8 cellular contexts compared by ENCODE assay signal in genomic region chr14:70317969-70318634, GRCh38. TPM values are rescaled to one million over a fixed set of nuclear protein-coding genes. Genes with fewer than 3 reads are reported as not detected.
DNase-seq lines count a peak whose midpoint lies in the region; ATAC-seq and TF ChIP-seq lines count a peak whose summit lies in the region.

No MANE protein-coding gene starts in this region.

- H3K4me1 Mint-ChIP-seq in WTC11 = peaks cover 6% of the 10 kb centered on the region
- H3K4me1 Mint-ChIP-seq in activated naive CD8-positive, alpha-beta T cell treated with anti-CD3 and anti-CD28 coated beads for 36 hours = no peaks in the 10 kb centered on the region

- H3K27me3 ChIP-seq in thyroid gland = no peaks in the 10 kb centered on the region

- H3K36me3 ChIP-seq in thyroid gland = no peaks in the 10 kb centered on the region

- TF ChIP-seq POLR2A in thyroid gland (IDR thresholded peaks at IDR 0.05) = no peak

- no peak overlapping the region for H3K27ac Mint-ChIP-seq in WTC11
- no peak overlapping the region for H3K27ac Mint-ChIP-seq in activated naive CD8-positive, alpha-beta T cell treated with anti-CD3 and anti-CD28 coated beads for 36 hours

- 47 to 48% methylated on average over 2 of the region's 2 CpGs for WGBS in thyroid gland, 2 donors

- POLR2A ChIA-PET in WTC11 (lab: Charles Lee) = interaction anchor here (0.8 kb wide), 1 partner anchor 231 kb away, joined by 3 read pairs; no protein-coding TSS in a partner anchor

- DNase-seq in ELR (ENCODE audit: low read depth) (peak; percentile 66), NAMALWA (ENCODE audit: low spot score) (peak; percentile 1), WTC11 (ENCODE audit: low spot score) (peak; percentile 49), iPS DF 4.7 (ENCODE audit: extremely low read depth, low spot score) (peak; percentile 49), thyroid gland (peak; percentile 6 to 24), GM19240 (ENCODE audit: insufficient read length, low spot score) (no peak)
- DNase-seq in activated naive CD8-positive, alpha-beta T cell treated with anti-CD3 and anti-CD28 coated beads for 36 hours = no peak

- no peaks in the 10 kb centered on the region for H3K9me3 ChIP-seq in thyroid gland

- no peaks in the 10 kb centered on the region for H3K27me3 Mint-ChIP-seq in WTC11 (ENCODE audit: low read depth)
- H3K27me3 Mint-ChIP-seq in activated naive CD8-positive, alpha-beta T cell treated with anti-CD3 and anti-CD28 coated beads for 36 hours = no peaks in the 10 kb centered on the region

- intact Hi-C loops in thyroid gland (cut with DNase I) = no loop called here

- ATAC-seq in WTC11 (peak; percentile 91), HG02884 (IDR thresholded peaks at IDR 0.05; ENCODE audit: unreplicated experiment) (no peak)

- CTCF ChIA-PET in WTC11 (lab: Charles Lee) = interaction anchor here (0.7 to 2.3 kb wide), 12 partner anchors 25 to 500 kb away, joined by 3 to 20 read pairs (median 5); no protein-coding TSS in a partner anchor

- H3K36me3 Mint-ChIP-seq in WTC11 = peaks cover 13% of the 10 kb centered on the region
- H3K36me3 Mint-ChIP-seq in activated naive CD8-positive, alpha-beta T cell treated with anti-CD3 and anti-CD28 coated beads for 36 hours = peaks cover 1% of the 10 kb centered on the region

- no peaks in the 10 kb centered on the region for H3K4me1 ChIP-seq in thyroid gland

- H3K27ac ChIP-seq in thyroid gland = no peak overlapping the region

- peak; percentile 49; the same call in 1 of the 2 replicates for TF ChIP-seq CTCF in WTC11 (IDR thresholded peaks at IDR 0.05)
- peak in 4 of 6 experiments; percentile 13 to 46 (median 34) for TF ChIP-seq CTCF in thyroid gland (IDR thresholded peaks at IDR 0.05)

- H3K4me3 Mint-ChIP-seq in WTC11 = no peak overlapping the region
- H3K4me3 Mint-ChIP-seq in activated naive CD8-positive, alpha-beta T cell treated with anti-CD3 and anti-CD28 coated beads for 36 hours = no peak overlapping the region

- no peak overlapping the region for H3K4me3 ChIP-seq in thyroid gland (replicated peaks in 1 of 3)

- peaks cover 20% of the 10 kb centered on the region for H3K9me3 Mint-ChIP-seq in WTC11
- no peaks in the 10 kb centered on the region for H3K9me3 Mint-ChIP-seq in activated naive CD8-positive, alpha-beta T cell treated with anti-CD3 and anti-CD28 coated beads for 36 hours

TF ChIP-seq in WTC11, 78 proteins besides CTCF, POLR2A, EP300 and RAD21:
- TF ChIP-seq MAX (CRISPR knock-in tag; IDR thresholded peaks at IDR 0.05) = no peak
- TF ChIP-seq GABPB1 (CRISPR knock-in tag; IDR thresholded peaks at IDR 0.05) = peak; percentile 91

RNA-seq across cellular contexts. Expression of gene COX16, which starts 41.4 kb away (rescaled TPM):
- total RNA-seq in WTC11 (2021) = 48.7 to 59.5 TPM (median 58.0 TPM) in 3 replicates
- total RNA-seq in thyroid gland = 10 to 100 TPM; 28.2 to 49.3 (median 35.3) TPM
- total RNA-seq in activated naive CD8-positive, alpha-beta T cell treated with anti-CD3 and anti-CD28 coated beads for 36 hours = 10 to 100 TPM; 72.7 to 79.5 TPM

Comparison
In these comparisons a context has a peak if more than half of its experiments do, and no peak if none do; other contexts are left out.
1. DNase-seq: peak in ELR (single experiment), NAMALWA (single experiment), WTC11 (single experiment), iPS DF 4.7 (single experiment) and thyroid gland (2 of 2); none in activated naive CD8-positive, alpha-beta T cell treated with anti-CD3 and anti-CD28 coated beads for 36 hours (single experiment) and GM19240 (single experiment).